1 cellular context compared by ENCODE assay signal in the genomic region with DNA sequence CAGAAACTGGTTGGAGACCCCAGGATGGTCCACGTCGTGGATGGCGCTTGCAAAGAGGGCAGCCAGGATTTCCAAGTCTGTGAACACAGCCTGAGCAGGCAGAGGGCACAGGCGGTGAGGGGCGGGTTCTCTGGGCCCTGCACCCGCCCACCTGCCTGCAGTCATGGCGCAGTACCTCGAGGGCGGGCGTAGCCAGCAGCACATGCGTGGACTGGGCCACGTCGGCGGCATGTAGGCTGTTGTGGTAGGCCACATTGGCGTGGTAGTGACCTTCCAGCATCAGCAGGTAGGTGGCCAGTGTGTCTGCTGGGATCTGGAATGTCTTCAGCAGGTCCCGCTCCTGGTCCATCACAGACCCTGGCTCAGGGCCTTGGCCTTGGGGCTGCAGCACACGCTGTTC.
TF ChIP-seq lines count a peak whose summit lies in the region.

No MANE protein-coding gene starts in this region.

TF ChIP-seq in IMR-90, 13 proteins besides CTCF, POLR2A, EP300 and RAD21:
- TF ChIP-seq MAFK (IDR thresholded peaks at IDR 0.05; ENCODE audit: low read depth, low read length) (no peak), RCOR1 (IDR thresholded peaks at IDR 0.05; ENCODE audit: insufficient replicate concordance, low read length) (no peak), RFX5 (IDR thresholded peaks at IDR 0.05; ENCODE audit: low read depth, low read length) (no peak), MAZ (IDR thresholded peaks at IDR 0.05; ENCODE audit: borderline replicate concordance, low read depth, low read length) (no peak), CHD1 (IDR thresholded peaks at IDR 0.05; ENCODE audit: low read depth, low read length) (no peak), BHLHE40 (IDR thresholded peaks at IDR 0.05; ENCODE audit: low read depth, low read length) (no peak), CEBPB (IDR thresholded peaks at IDR 0.05; ENCODE audit: low read depth, low read length) (no peak), NFE2L2 (IDR thresholded peaks at IDR 0.05; ENCODE audit: low read depth, low read length) (no peak), SMC3 (IDR thresholded peaks at IDR 0.05; ENCODE audit: low read depth, low read length) (no peak), MXI1 (IDR thresholded peaks at IDR 0.05; ENCODE audit: borderline replicate concordance, low read depth, low read length) (no peak), FOS (IDR thresholded peaks at IDR 0.05; ENCODE audit: low read depth, low read length) (no peak)
- TF ChIP-seq, protein P1, sequence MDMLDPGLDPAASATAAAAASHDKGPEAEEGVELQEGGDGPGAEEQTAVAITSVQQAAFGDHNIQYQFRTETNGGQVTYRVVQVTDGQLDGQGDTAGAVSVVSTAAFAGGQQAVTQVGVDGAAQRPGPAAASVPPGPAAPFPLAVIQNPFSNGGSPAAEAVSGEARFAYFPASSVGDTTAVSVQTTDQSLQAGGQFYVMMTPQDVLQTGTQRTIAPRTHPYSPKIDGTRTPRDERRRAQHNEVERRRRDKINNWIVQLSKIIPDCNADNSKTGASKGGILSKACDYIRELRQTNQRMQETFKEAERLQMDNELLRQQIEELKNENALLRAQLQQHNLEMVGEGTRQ (IDR thresholded peaks at IDR 0.05; ENCODE audit: low read depth, low read length), result no peak
- TF ChIP-seq, protein P2, sequence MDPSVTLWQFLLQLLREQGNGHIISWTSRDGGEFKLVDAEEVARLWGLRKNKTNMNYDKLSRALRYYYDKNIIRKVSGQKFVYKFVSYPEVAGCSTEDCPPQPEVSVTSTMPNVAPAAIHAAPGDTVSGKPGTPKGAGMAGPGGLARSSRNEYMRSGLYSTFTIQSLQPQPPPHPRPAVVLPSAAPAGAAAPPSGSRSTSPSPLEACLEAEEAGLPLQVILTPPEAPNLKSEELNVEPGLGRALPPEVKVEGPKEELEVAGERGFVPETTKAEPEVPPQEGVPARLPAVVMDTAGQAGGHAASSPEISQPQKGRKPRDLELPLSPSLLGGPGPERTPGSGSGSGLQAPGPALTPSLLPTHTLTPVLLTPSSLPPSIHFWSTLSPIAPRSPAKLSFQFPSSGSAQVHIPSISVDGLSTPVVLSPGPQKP (IDR thresholded peaks at IDR 0.05; ENCODE audit: borderline replicate concordance, low read depth, low read length), result no peak
TF ChIP-seq in IMR-90: peak in this region for 0.
